In the genomic region with DNA sequence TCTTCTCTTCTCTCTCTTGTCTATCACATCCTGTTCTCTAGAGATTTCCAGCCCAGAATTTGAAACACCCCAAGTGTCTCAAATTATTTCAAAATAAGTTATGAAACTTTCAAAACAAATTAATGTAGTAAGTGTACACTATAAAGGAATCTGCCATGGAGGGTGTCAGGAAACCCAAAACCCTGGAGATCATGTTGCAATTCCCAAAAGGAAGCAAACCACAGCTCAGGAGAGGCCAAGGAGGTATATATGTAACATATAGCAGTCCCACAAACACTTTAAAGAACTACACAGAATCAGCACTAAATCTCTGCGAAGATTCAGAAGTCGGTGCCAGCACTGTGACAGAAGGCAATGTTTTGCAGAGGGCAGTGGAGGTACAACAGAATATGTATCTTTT, we compare ENCODE assay signal across 18 cellular contexts. TPM values are rescaled to one million over a fixed set of nuclear protein-coding genes. Genes with fewer than 3 reads are reported as not detected.
DNase-seq lines count a peak whose midpoint lies in the region; ATAC-seq, FAIRE-seq and TF ChIP-seq lines count a peak whose summit lies in the region.
"Had no signal": no experiment of that assay in that cellular context is flagged by ENCODE, and none has a peak within 500 bp of the region (broad histone marks: within the 10 kb centered on the region; RNA-seq: fewer than 3 reads in every experiment).

No MANE protein-coding gene starts in this region.

- peaks cover 36% of the 10 kb centered on the region for H3K4me1 ChIP-seq in adipocyte (ENCODE audit: control insufficient read depth, insufficient read depth, low read length)

- DNase-seq in AG10803 (ENCODE audit: low read depth): peak; percentile 56
- no peak for DNase-seq in HFFc6
- peak; percentile 68 for DNase-seq in adipocyte (ENCODE audit: low read depth)
- no peak for DNase-seq in NCI-H2081 treated with DMSO at 0.1 percent for 48 hours (lab: John Stamatoyannopoulos, UW)
- no peak for DNase-seq in urothelium cell line (ENCODE audit: low spot score)
- no peak for DNase-seq in stimulated activated naive CD4-positive, alpha-beta T cell (lab: John Stamatoyannopoulos, UW)
- DNase-seq: activated CD4-positive, CD25-positive, alpha-beta regulatory T cell treated with anti-CD3 and anti-CD28 coated beads, Interleukin-2, amount 50 U/mL, for 72 hours; activated gamma-delta T cell; immature natural killer cell; naive thymus-derived CD8-positive, alpha-beta T cell; NCI-H1092 treated with DMSO at 0.1 percent for 48 hours; NCI-H2171; stimulated activated CD4-positive, alpha-beta T cell treated with anti-CD3 and anti-CD28 coated beads, Interleukin-1b, Interleukin-23, amount 100 ng/mL, for 48 hours; T-helper 17 cell had no signal

- H3K4me3 ChIP-seq in AG10803 (ENCODE audit: low read length): no peak overlapping the region
- H3K4me3 ChIP-seq in adipocyte (ENCODE audit: low read length): peak overlapping the region; percentile 6
- H3K4me3 ChIP-seq: coronary artery had no signal

- no peaks in the 10 kb centered on the region for H3K27me3 ChIP-seq in adipocyte (replicated peaks; ENCODE audit: control insufficient read depth, insufficient read depth, low read length)

- H3K4me3 Mint-ChIP-seq in HFFc6 (no peak overlapping the region), nephron (peak overlapping the region in 1 of 3 experiments; percentile 1)
- H3K4me3 Mint-ChIP-seq: immature natural killer cell; naive thymus-derived CD8-positive, alpha-beta T cell; T-helper 17 cell had no signal

- H3K9ac ChIP-seq in adipocyte (ENCODE audit: low read length): no peak overlapping the region

- no peaks in the 10 kb centered on the region for H3K36me3 ChIP-seq in adipocyte (ENCODE audit: control insufficient read depth, insufficient read depth, low read length, severe bottlenecking)

- H3K27ac Mint-ChIP-seq in HFFc6 (peak overlapping the region; percentile 70), nephron (peak overlapping the region; percentile 6 to 72 (median 14))
- H3K27ac Mint-ChIP-seq: IgD-negative memory B cell; immature natural killer cell; naive thymus-derived CD8-positive, alpha-beta T cell; T-helper 17 cell had no signal

- no peak for ATAC-seq in HG02642 (IDR thresholded peaks at IDR 0.05; ENCODE audit: poor library complexity, unreplicated experiment)
- ATAC-seq: naive thymus-derived CD8-positive, alpha-beta T cell; T-helper 17 cell had no signal

- H3K4me1 Mint-ChIP-seq in HFFc6 (ENCODE audit: low read depth): peaks cover 92% of the 10 kb centered on the region
- peaks cover 18% of the 10 kb centered on the region for H3K4me1 Mint-ChIP-seq in nephron

- H3K9me3 Mint-ChIP-seq in HFFc6: no peaks in the 10 kb centered on the region
- H3K9me3 Mint-ChIP-seq in nephron: no peaks in the 10 kb centered on the region
- H3K9me3 Mint-ChIP-seq: immature natural killer cell; naive thymus-derived CD8-positive, alpha-beta T cell had no signal

- no peak for FAIRE-seq in urothelium cell line (lab: Jason Lieb, UNC)

- H3K9me3 ChIP-seq in adipocyte (ENCODE audit: control insufficient read depth, low read length): no peaks in the 10 kb centered on the region

- TF ChIP-seq CTCF in AG10803 (conservative IDR thresholded peaks at IDR 0.05; ENCODE audit: low read length): no peak
- no peak for TF ChIP-seq CTCF in HFFc6 (IDR thresholded peaks at IDR 0.05)
- no peak for TF ChIP-seq CTCF in nephron (IDR thresholded peaks at IDR 0.05; ENCODE audit: unreplicated experiment in 3 of 3)

- H3K36me3 Mint-ChIP-seq in HFFc6 (ENCODE audit: low read depth) (peaks cover 39% of the 10 kb centered on the region), nephron (ENCODE audit: low read depth) (no peaks in the 10 kb centered on the region)
- H3K36me3 Mint-ChIP-seq: IgD-negative memory B cell; immature natural killer cell; naive thymus-derived CD8-positive, alpha-beta T cell had no signal

- H3K27me3 Mint-ChIP-seq in HFFc6 (ENCODE audit: insufficient read depth) (no peaks in the 10 kb centered on the region; the same call in 1 of the 2 replicates), nephron (ENCODE audit: low read depth) (peaks cover 3% of the 10 kb centered on the region)

RNA-seq across cellular contexts. Expression of a gene that starts 26.6 kb away (rescaled TPM):
- total RNA-seq in HFFc6 (2021; fragmentation: NEBNext Ultra II Directional; extraction: Animal tissue kit (Norgen Biotek cat#: 25700)): 100 to 1,000 TPM in 4 of 6 experiments, 10 to 100 TPM in 2; 93.6 to 140 (median 106) TPM

Comparison
In these comparisons a context has a peak if more than half of its experiments do, and no peak if none do; other contexts are left out.
1. DNase-seq: peak in AG10803 (single experiment) and adipocyte (single experiment); none in HFFc6 (single experiment), NCI-H2081 treated with DMSO at 0.1 percent for 48 hours (single experiment), urothelium cell line (single experiment) and stimulated activated naive CD4-positive, alpha-beta T cell (0 of 6).